27 cellular contexts compared by ENCODE assay signal in the genomic region with DNA sequence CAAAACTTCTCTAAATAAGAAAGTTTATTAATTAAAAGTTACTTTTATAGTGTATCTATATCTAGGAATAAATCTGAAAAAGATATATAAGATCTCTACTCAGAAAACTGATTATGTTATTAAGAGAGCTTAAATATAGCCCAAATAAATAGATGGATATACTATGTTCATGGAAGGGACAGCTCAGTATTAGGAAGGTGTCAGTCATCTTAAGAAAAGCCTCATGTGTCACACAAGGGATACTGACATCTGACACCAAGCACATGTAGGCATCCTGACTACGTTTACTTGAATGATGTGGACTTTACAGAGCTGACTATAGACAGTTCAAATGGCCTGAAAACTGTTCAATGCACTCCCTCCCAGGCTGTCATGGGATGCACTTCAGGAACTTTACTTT.
"Had no signal": no experiment of that assay in that cellular context is flagged by ENCODE, and none has a peak within 500 bp of the region (broad histone marks: within the 10 kb centered on the region; RNA-seq: fewer than 3 reads in every experiment).

No MANE protein-coding gene starts in this region.

- H3K4me1 Mint-ChIP-seq: mesothelial cell of epicardium had no signal

- H3K27ac Mint-ChIP-seq: activated CD4-positive, alpha-beta memory T cell treated with anti-CD3 and anti-CD28 coated beads, Interleukin-2, amount 10 ng/mL, durations not matched to agents 7 days and 5 days; activated naive CD4-positive, alpha-beta T cell treated with anti-CD3 and anti-CD28 coated beads, Interleukin-2, amount 10 ng/mL, durations not matched to agents 7 days and 5 days; activated naive CD8-positive, alpha-beta T cell treated with anti-CD3 and anti-CD28 coated beads, Interleukin-2, amount 10 ng/mL, durations not matched to agents 7 days and 5 days; activated T-cell treated with anti-CD3 and anti-CD28 coated beads, Interleukin-2, amount 50 U/mL, for 24 hours; mesothelial cell of epicardium; naive thymus-derived CD4-positive, alpha-beta T cell; progenitor cell of endocrine pancreas; stimulated activated memory B cell treated with anti-CD40 and anti-IgM and Interleukin-4, amounts not matched to agents 10 μg/mL and 1 μg/mL and 100 μg/mL, for 72 hours; stimulated activated naive CD8-positive, alpha-beta T cell treated with anti-CD3 and anti-CD28 coated beads, Interleukin-15, amount 100 ng/mL, for 72 hours had no signal

- H3K27ac ChIP-seq: ascending aorta, brain microvascular endothelial cell, epithelial cell of prostate, esophagus squamous epithelium, heart right ventricle, ovary, skin epidermis, upper lobe of right lung, VCaP had no signal

- DNase-seq: activated CD4-positive, alpha-beta memory T cell treated with anti-CD3 and anti-CD28 coated beads, Interleukin-2, amount 10 ng/mL, durations not matched to agents 7 days and 5 days; activated CD4-positive, alpha-beta T cell treated with anti-CD3 and anti-CD28 coated beads for 4 hours; activated CD8-positive, alpha-beta memory T cell treated with anti-CD3 and anti-CD28 coated beads, Interleukin-2, amount 50 U/mL, for 48 hours; activated gamma-delta T cell; activated naive CD4-positive, alpha-beta T cell treated with anti-CD3 and anti-CD28 coated beads, Interleukin-2, amount 10 ng/mL, durations not matched to agents 7 days and 5 days; activated naive CD8-positive, alpha-beta T cell treated with anti-CD3 and anti-CD28 coated beads, Interleukin-2, amount 10 ng/mL, durations not matched to agents 7 days and 5 days; activated T-cell treated with anti-CD3 and anti-CD28 coated beads, Interleukin-2, amount 50 U/mL, for 24 hours; brain microvascular endothelial cell; effector CD8-positive, alpha-beta T cell; esophagus squamous epithelium; foreskin melanocyte; heart right ventricle; naive thymus-derived CD4-positive, alpha-beta T cell; ovary; stimulated activated CD4-positive, alpha-beta T cell treated with anti-CD3 and anti-CD28 coated beads, Interleukin-4, amount 100 ng/mL, for 24 hours; stimulated activated naive CD8-positive, alpha-beta T cell treated with anti-CD3 and anti-CD28 coated beads, Interleukin-15, amount 100 ng/mL, for 72 hours; substantia nigra; upper lobe of right lung had no signal

- H3K27me3 Mint-ChIP-seq: activated CD4-positive, alpha-beta memory T cell treated with anti-CD3 and anti-CD28 coated beads, Interleukin-2, amount 10 ng/mL, durations not matched to agents 7 days and 5 days; activated naive CD8-positive, alpha-beta T cell treated with anti-CD3 and anti-CD28 coated beads, Interleukin-2, amount 10 ng/mL, durations not matched to agents 7 days and 5 days; activated T-cell treated with anti-CD3 and anti-CD28 coated beads, Interleukin-2, amount 50 U/mL, for 24 hours; naive thymus-derived CD4-positive, alpha-beta T cell; progenitor cell of endocrine pancreas; stimulated activated memory B cell treated with anti-CD40 and anti-IgM and Interleukin-4, amounts not matched to agents 10 μg/mL and 1 μg/mL and 100 μg/mL, for 72 hours; stimulated activated naive CD8-positive, alpha-beta T cell treated with anti-CD3 and anti-CD28 coated beads, Interleukin-15, amount 100 ng/mL, for 72 hours had no signal

- H3K36me3 ChIP-seq: brain microvascular endothelial cell, ovary, upper lobe of right lung had no signal

- H3K36me3 Mint-ChIP-seq: mesothelial cell of epicardium had no signal

- ATAC-seq: heart right ventricle; naive thymus-derived CD4-positive, alpha-beta T cell; sciatic nerve; stimulated activated memory B cell treated with anti-CD40 and anti-IgM and Interleukin-4, amounts not matched to agents 10 μg/mL and 1 μg/mL and 100 μg/mL, for 72 hours; stimulated activated naive CD8-positive, alpha-beta T cell treated with anti-CD3 and anti-CD28 coated beads, Interleukin-15, amount 100 ng/mL, for 72 hours; upper lobe of right lung had no signal

- H3K9me3 ChIP-seq: esophagus squamous epithelium, ovary, upper lobe of right lung had no signal

- H3K4me3 ChIP-seq: ascending aorta, esophagus squamous epithelium, heart right ventricle, ovary, skin epidermis, upper lobe of right lung had no signal

- H3K4me3 Mint-ChIP-seq: activated CD4-positive, alpha-beta memory T cell treated with anti-CD3 and anti-CD28 coated beads, Interleukin-2, amount 10 ng/mL, durations not matched to agents 7 days and 5 days; activated naive CD4-positive, alpha-beta T cell treated with anti-CD3 and anti-CD28 coated beads, Interleukin-2, amount 10 ng/mL, durations not matched to agents 7 days and 5 days; activated naive CD8-positive, alpha-beta T cell treated with anti-CD3 and anti-CD28 coated beads, Interleukin-2, amount 10 ng/mL, durations not matched to agents 7 days and 5 days; activated T-cell treated with anti-CD3 and anti-CD28 coated beads, Interleukin-2, amount 50 U/mL, for 24 hours; mesothelial cell of epicardium; naive thymus-derived CD4-positive, alpha-beta T cell; stimulated activated memory B cell treated with anti-CD40 and anti-IgM and Interleukin-4, amounts not matched to agents 10 μg/mL and 1 μg/mL and 100 μg/mL, for 72 hours; stimulated activated naive CD8-positive, alpha-beta T cell treated with anti-CD3 and anti-CD28 coated beads, Interleukin-15, amount 100 ng/mL, for 72 hours had no signal

- FAIRE-seq: endometrium had no signal

- H3K9me3 Mint-ChIP-seq: activated CD4-positive, alpha-beta memory T cell treated with anti-CD3 and anti-CD28 coated beads, Interleukin-2, amount 10 ng/mL, durations not matched to agents 7 days and 5 days; activated naive CD4-positive, alpha-beta T cell treated with anti-CD3 and anti-CD28 coated beads, Interleukin-2, amount 10 ng/mL, durations not matched to agents 7 days and 5 days; activated naive CD8-positive, alpha-beta T cell treated with anti-CD3 and anti-CD28 coated beads, Interleukin-2, amount 10 ng/mL, durations not matched to agents 7 days and 5 days; activated T-cell treated with anti-CD3 and anti-CD28 coated beads, Interleukin-2, amount 50 U/mL, for 24 hours; naive thymus-derived CD4-positive, alpha-beta T cell; stimulated activated memory B cell treated with anti-CD40 and anti-IgM and Interleukin-4, amounts not matched to agents 10 μg/mL and 1 μg/mL and 100 μg/mL, for 72 hours; stimulated activated naive CD8-positive, alpha-beta T cell treated with anti-CD3 and anti-CD28 coated beads, Interleukin-15, amount 100 ng/mL, for 72 hours had no signal

- H3K27me3 ChIP-seq: ascending aorta, brain microvascular endothelial cell, esophagus squamous epithelium, heart right ventricle, ovary, upper lobe of right lung had no signal
